In the genomic region with DNA sequence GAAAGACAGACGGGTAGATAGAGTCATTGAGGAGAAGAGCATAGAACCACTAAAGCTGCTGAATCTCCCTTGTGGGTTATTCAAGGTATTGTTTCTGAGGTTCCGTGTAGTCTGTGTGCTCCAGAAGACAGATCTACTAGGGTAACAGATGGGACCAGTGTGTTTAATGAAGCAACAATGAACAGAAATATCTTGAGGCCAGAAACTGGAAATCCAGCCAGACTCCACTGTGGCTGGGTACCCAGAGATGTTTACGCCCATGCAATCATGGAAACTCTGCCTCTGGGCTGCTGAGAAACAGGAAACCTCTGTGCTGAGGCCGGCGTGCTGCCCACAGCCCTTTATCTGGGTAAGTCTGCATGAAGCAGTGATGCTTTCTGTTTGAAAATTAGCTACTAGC, we compare ENCODE assay signal across 8 cellular contexts. TPM values are rescaled to one million over a fixed set of nuclear protein-coding genes. Genes with fewer than 3 reads are reported as not detected.
DNase-seq lines count a peak whose midpoint lies in the region; ATAC-seq and TF ChIP-seq lines count a peak whose summit lies in the region.

No MANE protein-coding gene starts in this region.

- H3K4me3 ChIP-seq in PC-3 (ENCODE audit: low read length) = no peak overlapping the region

- DNase-seq in M059J (ENCODE audit: low read depth) (peak; percentile 31), fibroblast of peridontal ligament (ENCODE audit: extremely low read depth) (peak; percentile 93), PC-3 (no peak), ureter (ENCODE audit: low spot score) (no peak), DMS153 treated with DMSO at 0.1 percent for 48 hours (lab: John Stamatoyannopoulos, UW; ENCODE audit: unreplicated experiment) (no peak), OCI-M2 (lab: John Stamatoyannopoulos, UW; ENCODE audit: unreplicated experiment) (no peak)
- peak; percentile 89 for DNase-seq in activated CD8-positive, alpha-beta memory T cell treated with anti-CD3 and anti-CD28 coated beads, Interleukin-2, amount 10 ng/mL, durations not matched to agents 7 days and 5 days
- peak; percentile 35 for DNase-seq in stimulated activated CD8-positive, alpha-beta memory T cell treated with anti-CD3 and anti-CD28 coated beads, Interleukin-15, amount 100 ng/mL, for 24 hours (ENCODE audit: low read depth)

- H3K79me2 ChIP-seq in PC-3 (ENCODE audit: low read length) = no peaks in the 10 kb centered on the region

- intact Hi-C loops in PC-3 (cut with micrococcal nuclease) = no loop called here

- no peaks in the 10 kb centered on the region for H3F3A ChIP-seq in PC-3 (ENCODE audit: low read length, unreplicated experiment)

- no peaks in the 10 kb centered on the region for H3K9me3 Mint-ChIP-seq in activated CD8-positive, alpha-beta memory T cell treated with anti-CD3 and anti-CD28 coated beads, Interleukin-2, amount 10 ng/mL, durations not matched to agents 7 days and 5 days (ENCODE audit: low read depth)

- no peaks in the 10 kb centered on the region for H3K9me2 ChIP-seq in PC-3 (replicated peaks; ENCODE audit: low read length)

- peaks cover 25% of the 10 kb centered on the region for H3K4me1 Mint-ChIP-seq in activated CD8-positive, alpha-beta memory T cell treated with anti-CD3 and anti-CD28 coated beads, Interleukin-2, amount 10 ng/mL, durations not matched to agents 7 days and 5 days

- CTCF ChIA-PET in activated CD8-positive, alpha-beta memory T cell treated with anti-CD3 and anti-CD28 coated beads, Interleukin-2, amount 10 ng/mL, durations not matched to agents 7 days and 5 days (lab: Charles Lee) = interaction anchor here (1.2 to 20.2 kb wide), 7 partner anchors 10 to 258 kb away, joined by 3 to 680 read pairs (median 15); partner anchors contain the start of gene PROX2
- CTCF ChIA-PET in PC-3 (lab: Charles Lee) = no interaction called here

- no peaks in the 10 kb centered on the region for H3K4me1 ChIP-seq in PC-3 (ENCODE audit: insufficient read depth, low read length)

- no peak overlapping the region for H3K4me2 ChIP-seq in PC-3 (ENCODE audit: low read length)

- BruUV-seq in PC-3 (replicated peaks; lab: Mats Ljungman, UMichigan) = no TSS peak

- no peak overlapping the region for H3K27ac ChIP-seq in PC-3 (ENCODE audit: low read length)

- no peaks in the 10 kb centered on the region for H3K27me3 Mint-ChIP-seq in activated CD8-positive, alpha-beta memory T cell treated with anti-CD3 and anti-CD28 coated beads, Interleukin-2, amount 10 ng/mL, durations not matched to agents 7 days and 5 days

- peaks cover 11% of the 10 kb centered on the region for H3K27me3 ChIP-seq in PC-3 (ENCODE audit: low read length)

- H3K27ac Mint-ChIP-seq in activated CD8-positive, alpha-beta memory T cell treated with anti-CD3 and anti-CD28 coated beads, Interleukin-2, amount 10 ng/mL, durations not matched to agents 7 days and 5 days = peak overlapping the region; percentile 74

- TF ChIP-seq CTCF in PC-3 (conservative IDR thresholded peaks at IDR 0.05; ENCODE audit: low read depth, low read length) = no peak

- H3K36me3 Mint-ChIP-seq in activated CD8-positive, alpha-beta memory T cell treated with anti-CD3 and anti-CD28 coated beads, Interleukin-2, amount 10 ng/mL, durations not matched to agents 7 days and 5 days = no peaks in the 10 kb centered on the region

- no peaks in the 10 kb centered on the region for H3K36me3 ChIP-seq in PC-3 (ENCODE audit: low read depth, low read length)

- POLR2A ChIA-PET in PC-3 (lab: Charles Lee; ENCODE audit: unreplicated experiment) = no interaction called here

- no peaks in the 10 kb centered on the region for H3K9me3 ChIP-seq in PC-3 (ENCODE audit: low read length)

- H4K20me1 ChIP-seq in PC-3 (ENCODE audit: low read length) = no peaks in the 10 kb centered on the region

- no peak overlapping the region for H3K9ac ChIP-seq in PC-3 (ENCODE audit: low read length)

- H2AFZ ChIP-seq in PC-3 (ENCODE audit: low read length) = no peak overlapping the region

- peak; percentile 99 for ATAC-seq in activated CD8-positive, alpha-beta memory T cell treated with anti-CD3 and anti-CD28 coated beads, Interleukin-2, amount 10 ng/mL, durations not matched to agents 7 days and 5 days
- no peak for ATAC-seq in PC-3

- peak overlapping the region; percentile 22 for H3K4me3 Mint-ChIP-seq in activated CD8-positive, alpha-beta memory T cell treated with anti-CD3 and anti-CD28 coated beads, Interleukin-2, amount 10 ng/mL, durations not matched to agents 7 days and 5 days

RNA-seq across cellular contexts. Expression of gene PROX2, which starts 8.3 kb away (rescaled TPM):
- total RNA-seq in M059J (2014; rRNA removed; shearing (Covaris generic)) = not detected in 2 replicates
- total RNA-seq in activated CD8-positive, alpha-beta memory T cell treated with anti-CD3 and anti-CD28 coated beads, Interleukin-2, amount 10 ng/mL, durations not matched to agents 7 days and 5 days = under 1 TPM; 0.21 to 0.44 TPM
- total RNA-seq in PC-3 (2014; rRNA removed) (not detected in 2 replicates), ureter (0.13 TPM)

RNA-seq across cellular contexts. Expression of gene DLST, which starts 14.0 kb away (rescaled TPM):
- total RNA-seq in M059J (2014; rRNA removed; shearing (Covaris generic)) = 28.5 and 36.1 TPM in 2 replicates
- total RNA-seq in activated CD8-positive, alpha-beta memory T cell treated with anti-CD3 and anti-CD28 coated beads, Interleukin-2, amount 10 ng/mL, durations not matched to agents 7 days and 5 days = 100 to 1,000 TPM; 106 to 119 TPM
- total RNA-seq in PC-3 (2014; rRNA removed) = 56.9 and 61.1 TPM in 2 replicates
- total RNA-seq in ureter = 81.3 TPM

RNA-seq across cellular contexts. Expression of gene RPS6KL1, which starts 55.4 kb away (rescaled TPM):
- not detected in 2 replicates for total RNA-seq in M059J (2014; rRNA removed; shearing (Covaris generic))
- total RNA-seq in activated CD8-positive, alpha-beta memory T cell treated with anti-CD3 and anti-CD28 coated beads, Interleukin-2, amount 10 ng/mL, durations not matched to agents 7 days and 5 days = 1 to 10 TPM; 2.5 to 3.6 TPM
- 16.0 and 17.9 TPM in 2 replicates for total RNA-seq in PC-3 (2014; rRNA removed)
- 10.7 TPM for total RNA-seq in ureter

Comparison
In these comparisons a context has a peak if more than half of its experiments do, and no peak if none do; other contexts are left out.
1. DNase-seq: peak in M059J (single experiment), activated CD8-positive, alpha-beta memory T cell treated with anti-CD3 and anti-CD28 coated beads, Interleukin-2, amount 10 ng/mL, durations not matched to agents 7 days and 5 days (single experiment), fibroblast of peridontal ligament (single experiment) and stimulated activated CD8-positive, alpha-beta memory T cell treated with anti-CD3 and anti-CD28 coated beads, Interleukin-15, amount 100 ng/mL, for 24 hours (single experiment); none in PC-3 (single experiment), ureter (single experiment), DMS153 treated with DMSO at 0.1 percent for 48 hours (single experiment) and OCI-M2 (single experiment).